ENCODE assay signal across 1 cellular context in the genomic region with DNA sequence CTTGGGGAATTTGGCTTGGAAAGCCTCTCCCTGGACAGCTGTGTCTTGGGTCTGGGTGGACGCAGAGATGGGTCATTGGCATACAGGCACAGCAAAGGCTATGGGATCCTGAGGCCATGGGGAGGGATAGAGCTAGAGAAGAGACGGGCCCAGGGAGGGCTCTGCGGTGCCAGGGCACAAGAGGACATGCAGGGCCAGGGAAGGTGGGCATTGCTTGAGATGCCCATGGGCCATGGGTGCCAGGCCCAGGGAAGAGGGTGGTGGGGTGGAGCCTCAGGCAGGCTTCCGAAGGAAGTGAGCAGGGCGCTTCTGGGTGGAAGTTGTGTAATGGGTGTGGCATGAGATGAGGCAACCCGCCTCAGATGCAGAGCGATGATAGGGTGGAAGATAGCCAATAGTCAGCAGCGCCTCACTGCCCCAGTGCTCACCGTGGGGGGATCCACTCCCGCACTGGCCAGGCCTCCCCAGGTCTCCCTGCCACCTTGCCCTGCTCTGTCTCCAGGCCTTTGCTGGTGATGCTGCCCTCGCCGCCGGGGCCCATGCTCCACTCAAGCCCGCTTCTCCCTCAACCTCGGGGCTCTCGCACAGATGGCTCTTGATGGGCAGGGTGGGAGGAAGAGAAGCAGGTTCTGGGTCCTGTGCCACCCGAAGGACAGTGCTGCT.
TF ChIP-seq lines count a peak whose summit lies in the region.

No MANE protein-coding gene starts in this region.

TF ChIP-seq in K562, 482 proteins besides CTCF, POLR2A, EP300 and RAD21 (continued from another document and continues in another):
- TF ChIP-seq, protein P1, sequence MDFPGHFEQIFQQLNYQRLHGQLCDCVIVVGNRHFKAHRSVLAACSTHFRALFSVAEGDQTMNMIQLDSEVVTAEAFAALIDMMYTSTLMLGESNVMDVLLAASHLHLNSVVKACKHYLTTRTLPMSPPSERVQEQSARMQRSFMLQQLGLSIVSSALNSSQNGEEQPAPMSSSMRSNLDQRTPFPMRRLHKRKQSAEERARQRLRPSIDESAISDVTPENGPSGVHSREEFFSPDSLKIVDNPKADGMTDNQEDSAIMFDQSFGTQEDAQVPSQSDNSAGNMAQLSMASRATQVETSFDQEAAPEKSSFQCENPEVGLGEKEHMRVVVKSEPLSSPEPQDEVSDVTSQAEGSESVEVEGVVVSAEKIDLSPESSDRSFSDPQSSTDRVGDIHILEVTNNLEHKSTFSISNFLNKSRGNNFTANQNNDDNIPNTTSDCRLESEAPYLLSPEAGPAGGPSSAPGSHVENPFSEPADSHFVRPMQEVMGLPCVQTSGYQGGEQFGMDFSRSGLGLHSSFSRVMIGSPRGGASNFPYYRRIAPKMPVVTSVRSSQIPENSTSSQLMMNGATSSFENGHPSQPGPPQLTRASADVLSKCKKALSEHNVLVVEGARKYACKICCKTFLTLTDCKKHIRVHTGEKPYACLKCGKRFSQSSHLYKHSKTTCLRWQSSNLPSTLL (IDR thresholded peaks at IDR 0.05): peak; percentile 91
- TF ChIP-seq TEAD1 (CRISPR knock-in tag; IDR thresholded peaks at IDR 0.05) (no peak; a peak in 1 of 4 replicates), LCOR (CRISPR knock-in tag; IDR thresholded peaks at IDR 0.05) (no peak), CBFA2T3 (IDR thresholded peaks at IDR 0.05) (no peak), ARID2 (IDR thresholded peaks at IDR 0.05) (no peak), ZNF584 (CRISPR knock-in tag; IDR thresholded peaks at IDR 0.05; ENCODE audit: low read depth) (0 out of 2 replicates have a peak, but pooled peaks have one; percentile 17), MCM3 (IDR thresholded peaks at IDR 0.05) (no peak), ZFP36 (IDR thresholded peaks at IDR 0.05; ENCODE audit: low read depth, low read length, partially characterized antibody) (no peak), CBFA2T2 (conservative IDR thresholded peaks at IDR 0.05) (no peak), DNMT1 (IDR thresholded peaks at IDR 0.05) (no peak), ATF1 (CRISPR knock-in tag; IDR thresholded peaks at IDR 0.05) (no peak), ATF1 (tag; IDR thresholded peaks at IDR 0.05) (no peak), KDM1A (IDR thresholded peaks at IDR 0.05) (no peak), ZNF41 (CRISPR knock-in tag; conservative IDR thresholded peaks at IDR 0.05) (no peak), POU5F1 (IDR thresholded peaks at IDR 0.05; ENCODE audit: borderline replicate concordance, low read depth, low read length, partially characterized antibody) (no peak), PHB (CRISPR knock-in tag; IDR thresholded peaks at IDR 0.05) (no peak), MAFF (IDR thresholded peaks at IDR 0.05; ENCODE audit: low read length) (no peak), CBX3 (IDR thresholded peaks at IDR 0.05; ENCODE audit: borderline replicate concordance in 1 of 2, low read length in 2 of 2) (no peak), SREBF1 (IDR thresholded peaks at IDR 0.05; ENCODE audit: borderline replicate concordance, low read depth, low read length) (no peak), ZNF507 (tag; conservative IDR thresholded peaks at IDR 0.05) (no peak)
- TF ChIP-seq, protein P2, sequence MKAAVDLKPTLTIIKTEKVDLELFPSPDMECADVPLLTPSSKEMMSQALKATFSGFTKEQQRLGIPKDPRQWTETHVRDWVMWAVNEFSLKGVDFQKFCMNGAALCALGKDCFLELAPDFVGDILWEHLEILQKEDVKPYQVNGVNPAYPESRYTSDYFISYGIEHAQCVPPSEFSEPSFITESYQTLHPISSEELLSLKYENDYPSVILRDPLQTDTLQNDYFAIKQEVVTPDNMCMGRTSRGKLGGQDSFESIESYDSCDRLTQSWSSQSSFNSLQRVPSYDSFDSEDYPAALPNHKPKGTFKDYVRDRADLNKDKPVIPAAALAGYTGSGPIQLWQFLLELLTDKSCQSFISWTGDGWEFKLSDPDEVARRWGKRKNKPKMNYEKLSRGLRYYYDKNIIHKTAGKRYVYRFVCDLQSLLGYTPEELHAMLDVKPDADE (conservative IDR thresholded peaks at IDR 0.05; ENCODE audit: control insufficient read depth, low read depth, low read length): no peak
- TF ChIP-seq, protein P3, sequence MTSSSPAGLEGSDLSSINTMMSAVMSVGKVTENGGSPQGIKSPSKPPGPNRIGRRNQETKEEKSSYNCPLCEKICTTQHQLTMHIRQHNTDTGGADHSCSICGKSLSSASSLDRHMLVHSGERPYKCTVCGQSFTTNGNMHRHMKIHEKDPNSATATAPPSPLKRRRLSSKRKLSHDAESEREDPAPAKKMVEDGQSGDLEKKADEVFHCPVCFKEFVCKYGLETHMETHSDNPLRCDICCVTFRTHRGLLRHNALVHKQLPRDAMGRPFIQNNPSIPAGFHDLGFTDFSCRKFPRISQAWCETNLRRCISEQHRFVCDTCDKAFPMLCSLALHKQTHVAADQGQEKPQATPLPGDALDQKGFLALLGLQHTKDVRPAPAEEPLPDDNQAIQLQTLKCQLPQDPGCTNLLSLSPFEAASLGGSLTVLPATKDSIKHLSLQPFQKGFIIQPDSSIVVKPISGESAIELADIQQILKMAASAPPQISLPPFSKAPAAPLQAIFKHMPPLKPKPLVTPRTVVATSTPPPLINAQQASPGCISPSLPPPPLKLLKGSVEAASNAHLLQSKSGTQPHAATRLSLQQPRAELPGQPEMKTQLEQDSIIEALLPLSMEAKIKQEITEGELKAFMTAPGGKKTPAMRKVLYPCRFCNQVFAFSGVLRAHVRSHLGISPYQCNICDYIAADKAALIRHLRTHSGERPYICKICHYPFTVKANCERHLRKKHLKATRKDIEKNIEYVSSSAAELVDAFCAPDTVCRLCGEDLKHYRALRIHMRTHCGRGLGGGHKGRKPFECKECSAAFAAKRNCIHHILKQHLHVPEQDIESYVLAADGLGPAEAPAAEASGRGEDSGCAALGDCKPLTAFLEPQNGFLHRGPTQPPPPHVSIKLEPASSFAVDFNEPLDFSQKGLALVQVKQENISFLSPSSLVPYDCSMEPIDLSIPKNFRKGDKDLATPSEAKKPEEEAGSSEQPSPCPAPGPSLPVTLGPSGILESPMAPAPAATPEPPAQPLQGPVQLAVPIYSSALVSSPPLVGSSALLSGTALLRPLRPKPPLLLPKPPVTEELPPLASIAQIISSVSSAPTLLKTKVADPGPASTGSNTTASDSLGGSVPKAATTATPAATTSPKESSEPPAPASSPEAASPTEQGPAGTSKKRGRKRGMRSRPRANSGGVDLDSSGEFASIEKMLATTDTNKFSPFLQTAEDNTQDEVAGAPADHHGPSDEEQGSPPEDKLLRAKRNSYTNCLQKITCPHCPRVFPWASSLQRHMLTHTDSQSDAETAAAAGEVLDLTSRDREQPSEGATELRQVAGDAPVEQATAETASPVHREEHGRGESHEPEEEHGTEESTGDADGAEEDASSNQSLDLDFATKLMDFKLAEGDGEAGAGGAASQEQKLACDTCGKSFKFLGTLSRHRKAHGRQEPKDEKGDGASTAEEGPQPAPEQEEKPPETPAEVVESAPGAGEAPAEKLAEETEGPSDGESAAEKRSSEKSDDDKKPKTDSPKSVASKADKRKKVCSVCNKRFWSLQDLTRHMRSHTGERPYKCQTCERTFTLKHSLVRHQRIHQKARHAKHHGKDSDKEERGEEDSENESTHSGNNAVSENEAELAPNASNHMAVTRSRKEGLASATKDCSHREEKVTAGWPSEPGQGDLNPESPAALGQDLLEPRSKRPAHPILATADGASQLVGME (CRISPR knock-in tag; IDR thresholded peaks at IDR 0.05): no peak
- TF ChIP-seq, protein P4, sequence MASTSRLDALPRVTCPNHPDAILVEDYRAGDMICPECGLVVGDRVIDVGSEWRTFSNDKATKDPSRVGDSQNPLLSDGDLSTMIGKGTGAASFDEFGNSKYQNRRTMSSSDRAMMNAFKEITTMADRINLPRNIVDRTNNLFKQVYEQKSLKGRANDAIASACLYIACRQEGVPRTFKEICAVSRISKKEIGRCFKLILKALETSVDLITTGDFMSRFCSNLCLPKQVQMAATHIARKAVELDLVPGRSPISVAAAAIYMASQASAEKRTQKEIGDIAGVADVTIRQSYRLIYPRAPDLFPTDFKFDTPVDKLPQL (IDR thresholded peaks at IDR 0.05; ENCODE audit: extremely low read depth, insufficient read length): no peak
- TF ChIP-seq, protein P5, sequence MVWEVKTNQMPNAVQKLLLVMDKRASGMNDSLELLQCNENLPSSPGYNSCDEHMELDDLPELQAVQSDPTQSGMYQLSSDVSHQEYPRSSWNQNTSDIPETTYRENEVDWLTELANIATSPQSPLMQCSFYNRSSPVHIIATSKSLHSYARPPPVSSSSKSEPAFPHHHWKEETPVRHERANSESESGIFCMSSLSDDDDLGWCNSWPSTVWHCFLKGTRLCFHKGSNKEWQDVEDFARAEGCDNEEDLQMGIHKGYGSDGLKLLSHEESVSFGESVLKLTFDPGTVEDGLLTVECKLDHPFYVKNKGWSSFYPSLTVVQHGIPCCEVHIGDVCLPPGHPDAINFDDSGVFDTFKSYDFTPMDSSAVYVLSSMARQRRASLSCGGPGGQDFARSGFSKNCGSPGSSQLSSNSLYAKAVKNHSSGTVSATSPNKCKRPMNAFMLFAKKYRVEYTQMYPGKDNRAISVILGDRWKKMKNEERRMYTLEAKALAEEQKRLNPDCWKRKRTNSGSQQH (CRISPR knock-in tag; IDR thresholded peaks at IDR 0.05): no peak
- TF ChIP-seq, protein P6, sequence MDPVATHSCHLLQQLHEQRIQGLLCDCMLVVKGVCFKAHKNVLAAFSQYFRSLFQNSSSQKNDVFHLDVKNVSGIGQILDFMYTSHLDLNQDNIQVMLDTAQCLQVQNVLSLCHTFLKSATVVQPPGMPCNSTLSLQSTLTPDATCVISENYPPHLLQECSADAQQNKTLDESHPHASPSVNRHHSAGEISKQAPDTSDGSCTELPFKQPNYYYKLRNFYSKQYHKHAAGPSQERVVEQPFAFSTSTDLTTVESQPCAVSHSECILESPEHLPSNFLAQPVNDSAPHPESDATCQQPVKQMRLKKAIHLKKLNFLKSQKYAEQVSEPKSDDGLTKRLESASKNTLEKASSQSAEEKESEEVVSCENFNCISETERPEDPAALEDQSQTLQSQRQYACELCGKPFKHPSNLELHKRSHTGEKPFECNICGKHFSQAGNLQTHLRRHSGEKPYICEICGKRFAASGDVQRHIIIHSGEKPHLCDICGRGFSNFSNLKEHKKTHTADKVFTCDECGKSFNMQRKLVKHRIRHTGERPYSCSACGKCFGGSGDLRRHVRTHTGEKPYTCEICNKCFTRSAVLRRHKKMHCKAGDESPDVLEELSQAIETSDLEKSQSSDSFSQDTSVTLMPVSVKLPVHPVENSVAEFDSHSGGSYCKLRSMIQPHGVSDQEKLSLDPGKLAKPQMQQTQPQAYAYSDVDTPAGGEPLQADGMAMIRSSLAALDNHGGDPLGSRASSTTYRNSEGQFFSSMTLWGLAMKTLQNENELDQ (CRISPR knock-in tag; IDR thresholded peaks at IDR 0.05; ENCODE audit: borderline replicate concordance): no peak
- TF ChIP-seq, protein P7, sequence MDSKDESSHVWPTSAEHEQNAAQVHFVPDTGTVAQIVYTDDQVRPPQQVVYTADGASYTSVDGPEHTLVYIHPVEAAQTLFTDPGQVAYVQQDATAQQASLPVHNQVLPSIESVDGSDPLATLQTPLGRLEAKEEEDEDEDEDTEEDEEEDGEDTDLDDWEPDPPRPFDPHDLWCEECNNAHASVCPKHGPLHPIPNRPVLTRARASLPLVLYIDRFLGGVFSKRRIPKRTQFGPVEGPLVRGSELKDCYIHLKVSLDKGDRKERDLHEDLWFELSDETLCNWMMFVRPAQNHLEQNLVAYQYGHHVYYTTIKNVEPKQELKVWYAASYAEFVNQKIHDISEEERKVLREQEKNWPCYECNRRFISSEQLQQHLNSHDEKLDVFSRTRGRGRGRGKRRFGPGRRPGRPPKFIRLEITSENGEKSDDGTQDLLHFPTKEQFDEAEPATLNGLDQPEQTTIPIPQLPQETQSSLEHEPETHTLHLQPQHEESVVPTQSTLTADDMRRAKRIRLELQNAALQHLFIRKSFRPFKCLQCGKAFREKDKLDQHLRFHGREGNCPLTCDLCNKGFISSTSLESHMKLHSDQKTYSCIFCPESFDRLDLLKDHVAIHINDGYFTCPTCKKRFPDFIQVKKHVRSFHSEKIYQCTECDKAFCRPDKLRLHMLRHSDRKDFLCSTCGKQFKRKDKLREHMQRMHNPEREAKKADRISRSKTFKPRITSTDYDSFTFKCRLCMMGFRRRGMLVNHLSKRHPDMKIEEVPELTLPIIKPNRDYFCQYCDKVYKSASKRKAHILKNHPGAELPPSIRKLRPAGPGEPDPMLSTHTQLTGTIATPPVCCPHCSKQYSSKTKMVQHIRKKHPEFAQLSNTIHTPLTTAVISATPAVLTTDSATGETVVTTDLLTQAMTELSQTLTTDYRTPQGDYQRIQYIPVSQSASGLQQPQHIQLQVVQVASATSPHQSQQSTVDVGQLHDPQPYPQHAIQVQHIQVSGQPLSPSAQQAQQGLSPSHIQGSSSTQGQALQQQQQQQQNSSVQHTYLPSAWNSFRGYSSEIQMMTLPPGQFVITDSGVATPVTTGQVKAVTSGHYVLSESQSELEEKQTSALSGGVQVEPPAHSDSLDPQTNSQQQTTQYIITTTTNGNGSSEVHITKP (IDR thresholded peaks at IDR 0.05; ENCODE audit: partially characterized antibody): no peak
- TF ChIP-seq, protein P8, sequence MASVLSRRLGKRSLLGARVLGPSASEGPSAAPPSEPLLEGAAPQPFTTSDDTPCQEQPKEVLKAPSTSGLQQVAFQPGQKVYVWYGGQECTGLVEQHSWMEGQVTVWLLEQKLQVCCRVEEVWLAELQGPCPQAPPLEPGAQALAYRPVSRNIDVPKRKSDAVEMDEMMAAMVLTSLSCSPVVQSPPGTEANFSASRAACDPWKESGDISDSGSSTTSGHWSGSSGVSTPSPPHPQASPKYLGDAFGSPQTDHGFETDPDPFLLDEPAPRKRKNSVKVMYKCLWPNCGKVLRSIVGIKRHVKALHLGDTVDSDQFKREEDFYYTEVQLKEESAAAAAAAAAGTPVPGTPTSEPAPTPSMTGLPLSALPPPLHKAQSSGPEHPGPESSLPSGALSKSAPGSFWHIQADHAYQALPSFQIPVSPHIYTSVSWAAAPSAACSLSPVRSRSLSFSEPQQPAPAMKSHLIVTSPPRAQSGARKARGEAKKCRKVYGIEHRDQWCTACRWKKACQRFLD (CRISPR knock-in tag; IDR thresholded peaks at IDR 0.05): no peak
- TF ChIP-seq, protein P9, sequence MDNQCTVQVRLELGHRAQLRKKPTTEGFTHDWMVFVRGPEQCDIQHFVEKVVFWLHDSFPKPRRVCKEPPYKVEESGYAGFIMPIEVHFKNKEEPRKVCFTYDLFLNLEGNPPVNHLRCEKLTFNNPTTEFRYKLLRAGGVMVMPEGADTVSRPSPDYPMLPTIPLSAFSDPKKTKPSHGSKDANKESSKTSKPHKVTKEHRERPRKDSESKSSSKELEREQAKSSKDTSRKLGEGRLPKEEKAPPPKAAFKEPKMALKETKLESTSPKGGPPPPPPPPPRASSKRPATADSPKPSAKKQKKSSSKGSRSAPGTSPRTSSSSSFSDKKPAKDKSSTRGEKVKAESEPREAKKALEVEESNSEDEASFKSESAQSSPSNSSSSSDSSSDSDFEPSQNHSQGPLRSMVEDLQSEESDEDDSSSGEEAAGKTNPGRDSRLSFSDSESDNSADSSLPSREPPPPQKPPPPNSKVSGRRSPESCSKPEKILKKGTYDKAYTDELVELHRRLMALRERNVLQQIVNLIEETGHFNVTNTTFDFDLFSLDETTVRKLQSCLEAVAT (IDR thresholded peaks at IDR 0.05): no peak; a peak in 1 of 4 replicates
